6 cellular contexts compared by ENCODE assay signal in genomic region chr7:76309341-76310101, GRCh38. TPM values are rescaled to one million over a fixed set of nuclear protein-coding genes. Genes with fewer than 3 reads are reported as not detected.
DNase-seq lines count a peak whose midpoint lies in the region; ATAC-seq and TF ChIP-seq lines count a peak whose summit lies in the region.
"Not testable (repeated sequence)": the region's sequence is repeated elsewhere in the genome, so short reads cannot be mapped to it uniquely, and the experiment has no call there.

No MANE protein-coding gene starts in this region.

- 87 to 89% (median 89%) methylated on average over 43 to 50 of the region's 50 CpGs for WGBS in psoas muscle, 3 donors

- not testable (repeated sequence) for H3K27me3 ChIP-seq in psoas muscle (ENCODE audit: insufficient read depth in 3 of 3, low read length in 2 of 3); skeletal muscle tissue (ENCODE audit: control insufficient read depth in 3 of 3, insufficient read depth in 3 of 3, low read length in 3 of 3); vagina

- H3K9me3 ChIP-seq in psoas muscle; skeletal muscle tissue (ENCODE audit: control insufficient read depth in 3 of 3, low read length in 3 of 3); vagina: not testable (repeated sequence)

- not testable (repeated sequence) for H3K36me3 ChIP-seq in psoas muscle (ENCODE audit: insufficient read depth in 1 of 2, low read depth in 1 of 2); skeletal muscle tissue (ENCODE audit: control insufficient read depth in 3 of 3, insufficient read depth in 3 of 3, low read length in 3 of 3); vagina

- TF ChIP-seq POLR2A in vagina (IDR thresholded peaks at IDR 0.05) = not testable (repeated sequence)

- not testable (repeated sequence) for H3K4me3 ChIP-seq in psoas muscle; skeletal muscle tissue (ENCODE audit: low read length in 3 of 3); vagina

- H3K4me1 ChIP-seq in psoas muscle = peaks cover 30% of the 10 kb centered on the region
- H3K4me1 ChIP-seq in skeletal muscle tissue (ENCODE audit: control insufficient read depth in 3 of 3, insufficient read depth in 3 of 3, low read length in 3 of 3) = peaks cover 45 to 64% (median 55%) of the 10 kb centered on the region in 3 donors
- peaks cover 39% of the 10 kb centered on the region for H3K4me1 ChIP-seq in vagina

- DNase-seq in epithelial cell of prostate (ENCODE audit: low read depth, low spot score); psoas muscle; vagina (ENCODE audit: extremely low spot score in 2 of 2): not testable (repeated sequence)
- DNase-seq in Right ventricle myocardium superior = peak; percentile 39

- ATAC-seq in Right ventricle myocardium superior (ENCODE audit: poor library complexity); psoas muscle: not testable (repeated sequence)

- not testable (repeated sequence) for TF ChIP-seq CTCF in VCaP (conservative IDR thresholded peaks at IDR 0.05); psoas muscle (IDR thresholded peaks at IDR 0.05); vagina (IDR thresholded peaks at IDR 0.05)

- intact Hi-C loops in Right ventricle myocardium superior (cut with DNase I); psoas muscle (cut with DNase I): not testable (repeated sequence)
- intact Hi-C loops in vagina (cut with DNase I) = loop anchor here (2.0 kb wide), 1 partner anchor 133 kb away; no protein-coding TSS in a partner anchor

- peak overlapping the region; percentile 73 for H3K27ac ChIP-seq in VCaP
- peak overlapping the region; percentile 54 for H3K27ac ChIP-seq in epithelial cell of prostate
- peak overlapping the region; percentile 98 for H3K27ac ChIP-seq in psoas muscle
- peak overlapping the region; percentile 86 for H3K27ac ChIP-seq in skeletal muscle tissue (ENCODE audit: low read depth, low read length)
- peak overlapping the region; percentile 100 for H3K27ac ChIP-seq in vagina

- H3K9ac ChIP-seq in skeletal muscle tissue (ENCODE audit: low read depth in 1 of 3, low read length in 3 of 3) = not testable (repeated sequence)

RNA-seq across cellular contexts. Expression of gene HSPB1, which starts 7.0 kb away (rescaled TPM):
- total RNA-seq in Right ventricle myocardium superior (2,459 TPM), psoas muscle (1,000 to 10,000 TPM; 2,972 to 5,803 (median 5,243) TPM), skeletal muscle tissue (80.4 TPM), vagina (3,606 TPM)
- 1,000 to 10,000 TPM; 1,312 to 4,364 (median 1,775) TPM for polyA plus RNA-seq in psoas muscle

RNA-seq across cellular contexts. Expression of gene YWHAG, which starts 49.3 kb away (rescaled TPM):
- 219 TPM for total RNA-seq in Right ventricle myocardium superior
- total RNA-seq in psoas muscle = 100 to 1,000 TPM; 342 to 421 (median 401) TPM
- polyA plus RNA-seq in psoas muscle = 100 to 1,000 TPM; 204 to 523 (median 213) TPM
- total RNA-seq in skeletal muscle tissue = 86.1 TPM
- 73.2 TPM for total RNA-seq in vagina

Comparison
In these comparisons a context has a peak if more than half of its experiments do, and no peak if none do; other contexts are left out.
1. RNA of gene HSPB1, which starts 7.0 kb away (total RNA-seq): 2,972 to 5,803 TPM in psoas muscle, 3,606 TPM in vagina (single experiment) and 2,459 TPM in Right ventricle myocardium superior (single experiment); 80.4 TPM in skeletal muscle tissue (single experiment); every median in the first group is over 10 times any median in the second.
2. Peak in every context shown above with its lines, with median percentiles within 50 percentile points of each other: H3K27ac ChIP-seq.